Comparison of ENCODE assay signal across 17 cellular contexts in the genomic region with DNA sequence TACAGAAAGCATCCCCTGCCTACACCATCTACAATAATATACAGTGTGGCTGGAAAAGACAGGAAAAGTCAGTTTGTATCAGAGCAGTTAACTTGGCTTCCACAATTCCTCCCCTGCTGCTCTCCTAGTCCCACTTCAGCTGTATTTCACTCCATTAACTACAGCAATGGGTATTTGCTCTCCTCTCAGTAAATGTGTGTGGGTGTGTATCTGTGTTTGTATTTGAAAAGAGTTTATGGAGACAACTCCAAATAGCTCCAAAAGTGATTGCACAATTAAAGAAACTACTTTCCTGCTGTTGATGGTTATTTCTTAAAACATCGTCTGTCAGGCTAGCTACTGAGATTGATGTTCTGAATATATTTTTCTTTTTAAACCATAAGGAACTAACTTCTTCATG.
"Had no signal": no experiment of that assay in that cellular context is flagged by ENCODE, and none has a peak within 500 bp of the region (broad histone marks: within the 10 kb centered on the region; RNA-seq: fewer than 3 reads in every experiment).

No MANE protein-coding gene starts in this region.

- DNase-seq: activated CD4-positive, alpha-beta T cell treated with anti-CD3 and anti-CD28 coated beads for 36 hours; activated CD8-positive, alpha-beta memory T cell treated with anti-CD3 and anti-CD28 coated beads, Interleukin-2, amount 50 U/mL, for 48 hours; activated CD8-positive, alpha-beta T cell treated with anti-CD3 and anti-CD28 coated beads, Interleukin-2, amount 10 ng/mL, durations not matched to agents 7 days and 5 days; islet precursor cell; occipital lobe; psoas muscle; right lobe of liver; stimulated activated CD4-positive, alpha-beta T cell treated with anti-CD3 and anti-CD28 coated beads, Interleukin-2, amount 100 ng/mL, for 24 hours; stimulated activated naive B cell treated with anti-CD40 and anti-IgM and Interleukin-4, amounts not matched to agents 10 μg/mL and 1 μg/mL and 100 μg/mL, for 72 hours; substantia nigra; T-helper 9 cell; trophoblast cell had no signal

- H3K27me3 ChIP-seq: gastroesophageal sphincter, right lobe of liver had no signal

- H3K27me3 Mint-ChIP-seq: activated CD4-positive, alpha-beta T cell treated with anti-CD3 and anti-CD28 coated beads for 36 hours; memory B cell; natural killer cell treated with Interleukin-12 subunit alpha and Interleukin-12 subunit beta and Interleukin-15 and Interleukin-18, amount 100 ng/mL, for 72 hours; stimulated activated naive B cell treated with anti-CD40 and anti-IgM and Interleukin-4, amounts not matched to agents 10 μg/mL and 1 μg/mL and 100 μg/mL, for 72 hours had no signal

- H3K4me3 Mint-ChIP-seq: activated CD4-positive, alpha-beta T cell treated with anti-CD3 and anti-CD28 coated beads for 36 hours; activated CD8-positive, alpha-beta T cell treated with anti-CD3 and anti-CD28 coated beads, Interleukin-2, amount 10 ng/mL, durations not matched to agents 7 days and 5 days; memory B cell; natural killer cell treated with Interleukin-12 subunit alpha and Interleukin-12 subunit beta and Interleukin-15 and Interleukin-18, amount 100 ng/mL, for 72 hours; stimulated activated naive B cell treated with anti-CD40 and anti-IgM and Interleukin-4, amounts not matched to agents 10 μg/mL and 1 μg/mL and 100 μg/mL, for 72 hours had no signal

- H3K9me3 ChIP-seq: gastroesophageal sphincter, psoas muscle, right lobe of liver had no signal

- H3K9me3 Mint-ChIP-seq: memory B cell; stimulated activated naive B cell treated with anti-CD40 and anti-IgM and Interleukin-4, amounts not matched to agents 10 μg/mL and 1 μg/mL and 100 μg/mL, for 72 hours had no signal

- H3K4me3 ChIP-seq: gastroesophageal sphincter, psoas muscle, right lobe of liver had no signal

- H3K27ac ChIP-seq: gastroesophageal sphincter, psoas muscle, right lobe of liver, VCaP had no signal

- H3K4me1 ChIP-seq: gastroesophageal sphincter, psoas muscle, right lobe of liver had no signal

- ATAC-seq: activated CD4-positive, alpha-beta T cell treated with anti-CD3 and anti-CD28 coated beads for 36 hours; activated CD8-positive, alpha-beta T cell treated with anti-CD3 and anti-CD28 coated beads, Interleukin-2, amount 10 ng/mL, durations not matched to agents 7 days and 5 days; gastroesophageal sphincter; left lobe of liver; natural killer cell treated with Interleukin-12 subunit alpha and Interleukin-12 subunit beta and Interleukin-15 and Interleukin-18, amount 100 ng/mL, for 72 hours; psoas muscle; stimulated activated naive B cell treated with anti-CD40 and anti-IgM and Interleukin-4, amounts not matched to agents 10 μg/mL and 1 μg/mL and 100 μg/mL, for 72 hours had no signal

- H3K36me3 ChIP-seq: gastroesophageal sphincter, right lobe of liver had no signal

- H3K4me1 Mint-ChIP-seq: activated CD4-positive, alpha-beta T cell treated with anti-CD3 and anti-CD28 coated beads for 36 hours; memory B cell; stimulated activated naive B cell treated with anti-CD40 and anti-IgM and Interleukin-4, amounts not matched to agents 10 μg/mL and 1 μg/mL and 100 μg/mL, for 72 hours had no signal

- H3K27ac Mint-ChIP-seq: activated CD4-positive, alpha-beta T cell treated with anti-CD3 and anti-CD28 coated beads for 36 hours; activated CD8-positive, alpha-beta T cell treated with anti-CD3 and anti-CD28 coated beads, Interleukin-2, amount 10 ng/mL, durations not matched to agents 7 days and 5 days; memory B cell; natural killer cell treated with Interleukin-12 subunit alpha and Interleukin-12 subunit beta and Interleukin-15 and Interleukin-18, amount 100 ng/mL, for 72 hours; stimulated activated naive B cell treated with anti-CD40 and anti-IgM and Interleukin-4, amounts not matched to agents 10 μg/mL and 1 μg/mL and 100 μg/mL, for 72 hours had no signal

- H3K36me3 Mint-ChIP-seq: memory B cell; natural killer cell treated with Interleukin-12 subunit alpha and Interleukin-12 subunit beta and Interleukin-15 and Interleukin-18, amount 100 ng/mL, for 72 hours; stimulated activated naive B cell treated with anti-CD40 and anti-IgM and Interleukin-4, amounts not matched to agents 10 μg/mL and 1 μg/mL and 100 μg/mL, for 72 hours had no signal
